ENCODE assay signal across 9 cellular contexts in the genomic region with DNA sequence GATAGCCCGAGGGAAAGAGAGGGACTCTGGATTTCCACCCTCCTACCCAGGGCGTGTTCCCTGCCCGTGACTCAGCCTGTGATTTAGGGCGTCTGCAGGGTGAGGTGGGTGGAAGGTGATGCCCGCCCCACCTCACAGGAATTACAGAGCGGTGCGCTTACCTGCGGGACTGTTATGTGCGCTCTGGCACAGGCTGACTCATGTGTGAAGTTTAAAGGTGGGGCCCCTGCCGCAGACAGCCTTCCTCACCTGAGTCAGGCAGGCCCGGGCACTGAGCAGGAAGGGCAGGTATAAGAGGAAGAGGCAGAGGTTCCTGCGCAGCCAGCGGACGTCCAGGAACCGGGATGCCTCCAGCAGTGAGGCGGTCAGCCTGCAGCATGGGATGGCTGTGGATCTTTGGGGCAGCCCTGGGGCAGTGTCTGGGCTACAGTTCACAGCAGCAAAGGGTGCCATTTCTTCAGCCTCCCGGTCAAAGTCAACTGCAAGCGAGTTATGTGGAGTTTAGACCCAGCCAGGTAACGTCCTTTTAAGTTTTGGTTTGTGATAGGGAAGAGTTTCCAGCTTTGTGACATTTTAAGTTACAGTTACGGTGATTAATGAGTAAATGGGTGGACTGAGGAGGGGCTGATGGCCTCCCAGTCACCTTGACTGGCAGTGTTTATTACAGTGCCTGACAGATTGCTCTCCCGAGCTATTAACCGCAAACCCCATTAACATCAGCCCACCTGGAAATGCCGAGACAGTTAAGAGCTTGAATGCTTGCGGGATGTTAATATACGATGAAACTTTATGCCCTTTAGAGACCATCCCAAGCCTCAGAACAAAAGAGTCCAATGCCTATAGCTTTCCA.
A peak's percentile ranks its signal among the peaks of the same experiment; 100 is the strongest.
DNase-seq lines count a peak whose midpoint lies in the region; ATAC-seq and TF ChIP-seq lines count a peak whose summit lies in the region.
"Had no signal": no experiment of that assay in that cellular context is flagged by ENCODE, and none has a peak within 500 bp of the region (broad histone marks: within the 10 kb centered on the region; RNA-seq: fewer than 3 reads in every experiment).

No MANE protein-coding gene starts in this region.

- no peak overlapping the region for H3K9ac ChIP-seq in liver (ENCODE audit: low read depth in 1 of 2, low read length in 2 of 2)

- H3K9me3 ChIP-seq in liver (ENCODE audit: control insufficient read depth in 4 of 4, low read length in 3 of 4): no peaks in the 10 kb centered on the region
- H3K9me3 ChIP-seq in stomach: no peaks in the 10 kb centered on the region

- H3K4me1 ChIP-seq in liver (ENCODE audit: control insufficient read depth in 4 of 4, insufficient read depth in 4 of 4, low read length in 3 of 4) (no peaks in the 10 kb centered on the region), stomach (peaks cover 4 to 27% (median 15%) of the 10 kb centered on the region in 4 donors)

- ATAC-seq in HG02571 (IDR thresholded peaks at IDR 0.05; ENCODE audit: unreplicated experiment): no peak
- ATAC-seq: K562 had no signal

- no peaks in the 10 kb centered on the region for H3K36me3 ChIP-seq in liver (ENCODE audit: control insufficient read depth in 4 of 4, insufficient read depth in 3 of 4, low read depth in 1 of 4, low read length in 3 of 4)
- H3K36me3 ChIP-seq in stomach: peaks cover 0 to 19% (median 8%) of the 10 kb centered on the region in 4 donors

- peak; percentile 16 for DNase-seq in NCI-H510A (lab: John Stamatoyannopoulos, UW)
- no peak for DNase-seq in NCI-H510A treated with DMSO at 0.1 percent for 48 hours (lab: John Stamatoyannopoulos, UW)
- DNase-seq in activated gamma-delta T cell treated with Interleukin-2 at 50 U/mL for 16 hours: peak; percentile 26
- DNase-seq in stomach: peak; percentile 81
- DNase-seq in NCI-H2107 treated with DMSO at 0.1 percent for 48 hours (lab: John Stamatoyannopoulos, UW; ENCODE audit: unreplicated experiment): no peak
- DNase-seq in NAMALWA (ENCODE audit: low spot score): no peak

- WGBS in liver: 74% methylated on average over 25 of the region's 25 CpGs
- WGBS in stomach, 5 donors: 37 to 54% (median 40%) methylated on average over 24 to 25 of the region's 25 CpGs

- H3K27me3 ChIP-seq in liver (ENCODE audit: control insufficient read depth in 4 of 4, insufficient read depth in 4 of 4, low read length in 3 of 4): no peaks in the 10 kb centered on the region
- H3K27me3 ChIP-seq in stomach: no peaks in the 10 kb centered on the region

- intact Hi-C loops in stomach (cut with DNase I; ENCODE audit: low total_unique reads): no loop called here

- no peak for TF ChIP-seq EP300 in stomach (IDR thresholded peaks at IDR 0.05)

- no peak for TF ChIP-seq RAD21 in liver (IDR thresholded peaks at IDR 0.05)

- H3K27ac ChIP-seq in liver (ENCODE audit: low read depth in 1 of 2, low read length in 2 of 2) (no peak overlapping the region), stomach (peak overlapping the region; percentile 0 to 76 (median 60))

- no peak overlapping the region for H3K4me3 ChIP-seq in liver (ENCODE audit: low read depth in 1 of 3, low read length in 3 of 3)
- peak overlapping the region in 3 of 4 donors; percentile 29 to 42 (median 30) for H3K4me3 ChIP-seq in stomach
- H3K4me3 ChIP-seq: K562 had no signal

- TF ChIP-seq CTCF in liver (IDR thresholded peaks at IDR 0.05; ENCODE audit: low read depth, low read length, missing input control): no peak
- TF ChIP-seq CTCF in stomach (IDR thresholded peaks at IDR 0.05): no peak

- TF ChIP-seq POLR2A in stomach (IDR thresholded peaks at IDR 0.05): no peak

TF ChIP-seq in liver, 16 proteins besides CTCF, POLR2A, EP300 and RAD21:
- TF ChIP-seq JUND (IDR thresholded peaks at IDR 0.05) (no peak), SP1 (IDR thresholded peaks at IDR 0.05) (peak; percentile 50), HNF4A (conservative IDR thresholded peaks at IDR 0.05) (peak in 1 of 2 donors; percentile 58)

Comparison
In these comparisons a context has a peak if more than half of its experiments do, and no peak if none do; other contexts are left out.
1. DNase-seq: peak in NCI-H510A (single experiment), activated gamma-delta T cell treated with Interleukin-2 at 50 U/mL for 16 hours (single experiment) and stomach (single experiment); none in NCI-H510A treated with DMSO at 0.1 percent for 48 hours (single experiment), NCI-H2107 treated with DMSO at 0.1 percent for 48 hours (single experiment) and NAMALWA (single experiment).
2. H3K27ac ChIP-seq: peak in stomach (5 of 5); none in liver (0 of 2).
3. H3K4me3 ChIP-seq: peak in stomach (3 of 4); none in liver (0 of 3).